ENCODE assay signal across 15 cellular contexts in genomic region chr4:143438710-143439109, GRCh38.
DNase-seq lines count a peak whose midpoint lies in the region; ATAC-seq and TF ChIP-seq lines count a peak whose summit lies in the region.
"Had no signal": no experiment of that assay in that cellular context is flagged by ENCODE, and none has a peak within 500 bp of the region (broad histone marks: within the 10 kb centered on the region; RNA-seq: fewer than 3 reads in every experiment).

No MANE protein-coding gene starts in this region.

- H3K79me2 ChIP-seq in PC-3 (ENCODE audit: low read length) (no peaks in the 10 kb centered on the region), SK-N-SH (ENCODE audit: insufficient read depth) (no peaks in the 10 kb centered on the region)

- ATAC-seq in PC-3 (no peak; the same call in 1 of the 2 replicates), GM21423 (IDR thresholded peaks at IDR 0.05; ENCODE audit: unreplicated experiment) (no peak)
- ATAC-seq: HepG2 had no signal

- WGBS in SK-N-SH (ENCODE audit: low lambda C conversion rate) = 79% methylated on average over 2 of the region's 2 CpGs

- H3K4me3 ChIP-seq in PC-3 (ENCODE audit: low read length) (no peak overlapping the region), dorsolateral prefrontal cortex (no peak overlapping the region), SK-N-SH (ENCODE audit: low read depth in 2 of 2, low read length in 1 of 2) (no peak overlapping the region)
- H3K4me3 ChIP-seq: SK-N-MC had no signal

- TF ChIP-seq CTCF in PC-3 (conservative IDR thresholded peaks at IDR 0.05; ENCODE audit: low read depth, low read length) (no peak), dorsolateral prefrontal cortex (IDR thresholded peaks at IDR 0.05 in 54 of 56, conservative IDR thresholded peaks at IDR 0.05 in 2 of 56; ENCODE audit: low read depth in 1 of 56, partially characterized antibody in 56 of 56) (no peak), SK-N-SH (IDR thresholded peaks at IDR 0.05) (no peak)

- H2AFZ ChIP-seq in PC-3 (ENCODE audit: low read length) (no peak overlapping the region), SK-N-SH (ENCODE audit: low read depth) (no peak overlapping the region)

- H3K4me1 ChIP-seq in PC-3 (ENCODE audit: insufficient read depth, low read length) (no peaks in the 10 kb centered on the region), SK-N-SH (ENCODE audit: control insufficient read depth in 1 of 2, insufficient read depth in 2 of 2, low read depth in 1 of 2, low read length in 1 of 2) (no peaks in the 10 kb centered on the region; a peak in 1 of 4 replicates)

- H3K9me2 ChIP-seq in PC-3 (replicated peaks; ENCODE audit: low read length) = no peaks in the 10 kb centered on the region
- no peaks in the 10 kb centered on the region for H3K9me2 ChIP-seq in SK-N-SH

- H3K27ac ChIP-seq in PC-3 (ENCODE audit: low read length) (no peak overlapping the region), dorsolateral prefrontal cortex (peak overlapping the region in 43 of 59 donors; percentile 1 to 97 (median 87)), SK-N-SH (ENCODE audit: low read depth in 2 of 2, low read length in 1 of 2) (no peak overlapping the region)
- H3K27ac ChIP-seq: 22Rv1, SK-N-MC had no signal

- H3K9me3 ChIP-seq in PC-3 (ENCODE audit: low read length) (no peaks in the 10 kb centered on the region), SK-N-SH (no peaks in the 10 kb centered on the region)

- H3K27me3 ChIP-seq in PC-3 (ENCODE audit: low read length) (no peaks in the 10 kb centered on the region), dorsolateral prefrontal cortex (no peaks in the 10 kb centered on the region), SK-N-SH (ENCODE audit: insufficient read depth) (no peaks in the 10 kb centered on the region)

- H4K20me1 ChIP-seq in PC-3 (ENCODE audit: low read length) = no peaks in the 10 kb centered on the region
- H4K20me1 ChIP-seq in SK-N-SH (ENCODE audit: insufficient read depth) = no peaks in the 10 kb centered on the region

- H3F3A ChIP-seq in PC-3 (ENCODE audit: low read length, unreplicated experiment) = no peaks in the 10 kb centered on the region
- no peaks in the 10 kb centered on the region for H3F3A ChIP-seq in SK-N-SH (replicated peaks; ENCODE audit: insufficient read depth)

- no peak for TF ChIP-seq RAD21 in SK-N-SH (IDR thresholded peaks at IDR 0.05; ENCODE audit: low read length)

- POLR2A ChIA-PET in PC-3 (lab: Charles Lee; ENCODE audit: unreplicated experiment) = no interaction called here
- POLR2A ChIA-PET in SK-N-SH (lab: Yijun Ruan, JAX) = no interaction called here

- intact Hi-C loops in PC-3 (cut with micrococcal nuclease) = no loop called here
- intact Hi-C loops in dorsolateral prefrontal cortex (cut with DNase I) = no loop called here

- TF ChIP-seq EP300 in SK-N-SH (IDR thresholded peaks at IDR 0.05; ENCODE audit: borderline replicate concordance in 1 of 2, low read depth in 1 of 2, low read length in 1 of 2) = no peak

- H3K9ac ChIP-seq in PC-3 (ENCODE audit: low read length) (no peak overlapping the region), SK-N-SH (no peak overlapping the region)

- H3K4me2 ChIP-seq in PC-3 (ENCODE audit: low read length) = no peak overlapping the region
- H3K4me2 ChIP-seq in SK-N-SH = no peak overlapping the region

- BruUV-seq in PC-3 (replicated peaks; lab: Mats Ljungman, UMichigan) = no TSS peak

- H3K36me3 ChIP-seq in PC-3 (ENCODE audit: low read depth, low read length) = no peaks in the 10 kb centered on the region
- peaks cover 19 to 38% of the 10 kb centered on the region in 2 experiments for H3K36me3 ChIP-seq in SK-N-SH (replicated peaks in 1 of 2; ENCODE audit: control insufficient read depth in 1 of 2, insufficient read depth in 2 of 2, low read length in 1 of 2)

- DNase-seq in DMS53 (lab: John Stamatoyannopoulos, UW) (peak; percentile 0), DMS53 treated with DMSO at 0.1 percent for 48 hours (lab: John Stamatoyannopoulos, UW; ENCODE audit: unreplicated experiment) (no peak), PC-3 (peak; percentile 11), dorsolateral prefrontal cortex (no peak), NCI-H2227 treated with DMSO at 0.1 percent for 48 hours (lab: John Stamatoyannopoulos, UW) (no peak), SK-N-SH (no peak), epidermal melanocyte (ENCODE audit: insufficient read length, low spot score) (no peak)
- DNase-seq: HFFc6, Karpas-422, NCI-H1436 treated with DMSO at 0.1 percent for 48 hours, NCI-H526 treated with DMSO at 0.1 percent for 48 hours had no signal

- CTCF ChIA-PET in PC-3 (lab: Charles Lee) = no interaction called here
- CTCF ChIA-PET in SK-N-SH (lab: Yijun Ruan, JAX) = no interaction called here

TF ChIP-seq in SK-N-SH, 30 proteins besides CTCF, POLR2A, EP300 and RAD21:
- TF ChIP-seq NRF1 (IDR thresholded peaks at IDR 0.05; ENCODE audit: low read depth, low read length) = no peak

Comparison
In these comparisons a context has a peak if more than half of its experiments do, and no peak if none do; other contexts are left out.
1. DNase-seq: peak in DMS53 (single experiment) and PC-3 (single experiment); none in DMS53 treated with DMSO at 0.1 percent for 48 hours (single experiment), dorsolateral prefrontal cortex (0 of 10), NCI-H2227 treated with DMSO at 0.1 percent for 48 hours (single experiment), SK-N-SH (single experiment) and epidermal melanocyte (single experiment).
2. H3K27ac ChIP-seq: peak in dorsolateral prefrontal cortex (43 of 59); none in PC-3 (single experiment) and SK-N-SH (0 of 2).